ENCODE assay signal across 9 cellular contexts in the genomic region with DNA sequence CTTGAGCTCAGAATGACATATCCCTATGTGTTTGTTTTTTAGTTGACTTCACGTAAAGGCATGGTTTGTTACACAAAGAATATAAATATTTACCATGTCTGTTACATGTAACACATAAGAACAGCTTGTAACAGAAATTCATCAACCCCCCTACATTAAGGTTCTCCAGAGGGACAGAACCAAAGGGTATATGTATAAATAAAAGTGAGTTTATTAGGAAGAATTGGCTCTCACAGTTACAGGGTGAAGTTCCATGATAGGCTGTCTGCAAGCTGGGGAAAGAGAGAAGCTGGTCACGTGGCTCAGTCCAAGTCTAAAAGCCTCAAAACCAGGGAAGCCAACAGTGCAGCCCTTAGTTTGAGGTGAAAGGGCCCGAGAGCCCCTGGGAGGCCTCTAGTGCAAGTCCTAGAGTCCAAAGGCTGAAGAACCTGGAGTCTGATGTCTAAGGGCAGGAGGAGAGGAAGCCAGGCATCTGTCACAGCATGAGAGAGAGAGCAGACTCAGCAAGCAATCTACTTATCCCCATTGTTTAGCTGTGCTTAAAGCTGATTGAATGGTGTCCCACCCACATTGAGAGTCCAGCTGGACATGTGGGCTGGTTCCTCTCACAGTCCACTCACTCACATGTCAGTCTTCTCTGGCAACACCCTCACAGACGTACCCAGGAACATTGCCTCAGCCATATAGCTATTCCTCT. TPM values are rescaled to one million over a fixed set of nuclear protein-coding genes. Genes with fewer than 3 reads are reported as not detected.
A peak's percentile ranks its signal among the peaks of the same experiment; 100 is the strongest.
DNase-seq lines count a peak whose midpoint lies in the region; ATAC-seq, FAIRE-seq and TF ChIP-seq lines count a peak whose summit lies in the region.
"Had no signal": no experiment of that assay in that cellular context is flagged by ENCODE, and none has a peak within 500 bp of the region (broad histone marks: within the 10 kb centered on the region; RNA-seq: fewer than 3 reads in every experiment).

No MANE protein-coding gene starts in this region.

- ATAC-seq in gastrocnemius medialis, result peak; percentile 59 to 65

- peak; percentile 8 for DNase-seq in NCI-H1092 (lab: John Stamatoyannopoulos, UW)
- DNase-seq in WERI-Rb-1, result peak; percentile 84
- DNase-seq in left ventricle myocardium inferior, result peak; percentile 46
- DNase-seq in gastrocnemius medialis, result peak in 1 of 2 donors; percentile 60
- DNase-seq in SIG-M5 (lab: John Stamatoyannopoulos, UW), result no peak
- DNase-seq in urothelium cell line (ENCODE audit: low spot score), result no peak
- no peak for DNase-seq in AG08396 (ENCODE audit: low spot score)
- DNase-seq in activated T-helper 1 cell treated with anti-CD3 and anti-CD28 coated beads, Interleukin-12 subunit alpha, Interleukin-12 subunit beta, Interleukin-2, Interleukin-4 antibody, amounts not matched to agents 30 ng/mL and 10 ng/mL and 1 ng/mL, durations not matched to agents 14 hours and 24 hours and 36 hours (ENCODE audit: low spot score), result no peak
- DNase-seq: stimulated activated CD4-positive, alpha-beta T cell treated with anti-CD3 and anti-CD28 coated beads, Interleukin-4, amount 100 ng/mL, for 24 hours had no signal

- H3K9me3 Mint-ChIP-seq in activated T-helper 1 cell treated with anti-CD3 and anti-CD28 coated beads, Interleukin-12 subunit alpha, Interleukin-12 subunit beta, Interleukin-2, Interleukin-4 antibody, amounts not matched to agents 30 ng/mL and 10 ng/mL and 1 ng/mL, durations not matched to agents 14 hours and 24 hours and 36 hours, result no peaks in the 10 kb centered on the region

- H3K9me3 ChIP-seq in WERI-Rb-1 (ENCODE audit: severe bottlenecking), result no peaks in the 10 kb centered on the region
- H3K9me3 ChIP-seq in left ventricle myocardium inferior (replicated peaks), result no peaks in the 10 kb centered on the region
- H3K9me3 ChIP-seq in gastrocnemius medialis, result no peaks in the 10 kb centered on the region

- H3K4me3 ChIP-seq in WERI-Rb-1 (ENCODE audit: low read depth, low read length), result no peak overlapping the region
- H3K4me3 ChIP-seq in left ventricle myocardium inferior, result no peak overlapping the region
- H3K4me3 ChIP-seq in gastrocnemius medialis, result no peak overlapping the region

- no peak overlapping the region for H3K27ac Mint-ChIP-seq in activated T-helper 1 cell treated with anti-CD3 and anti-CD28 coated beads, Interleukin-12 subunit alpha, Interleukin-12 subunit beta, Interleukin-2, Interleukin-4 antibody, amounts not matched to agents 30 ng/mL and 10 ng/mL and 1 ng/mL, durations not matched to agents 14 hours and 24 hours and 36 hours

- H3K27me3 ChIP-seq in WERI-Rb-1 (ENCODE audit: insufficient read depth, low read depth, severe bottlenecking), result no peaks in the 10 kb centered on the region
- no peaks in the 10 kb centered on the region for H3K27me3 ChIP-seq in left ventricle myocardium inferior (ENCODE audit: low read depth)
- no peaks in the 10 kb centered on the region for H3K27me3 ChIP-seq in gastrocnemius medialis

- H3K4me3 Mint-ChIP-seq in activated T-helper 1 cell treated with anti-CD3 and anti-CD28 coated beads, Interleukin-12 subunit alpha, Interleukin-12 subunit beta, Interleukin-2, Interleukin-4 antibody, amounts not matched to agents 30 ng/mL and 10 ng/mL and 1 ng/mL, durations not matched to agents 14 hours and 24 hours and 36 hours, result no peak overlapping the region

- in situ Hi-C loops in gastrocnemius medialis (cut with MboI; ENCODE audit: low sequenced_read_pairs in 4 of 4), result loop anchor here in 1 of 4 donors (10.0 kb wide), 1 partner anchor 45 kb away; no protein-coding TSS in a partner anchor

- no peak for FAIRE-seq in urothelium cell line (lab: Jason Lieb, UNC)

- intact Hi-C loops in left ventricle myocardium inferior (cut with micrococcal nuclease) (no loop called here), gastrocnemius medialis (cut with DNase I; ENCODE audit: low total_unique reads) (no loop called here)
- intact Hi-C loops in activated T-helper 1 cell treated with anti-CD3 and anti-CD28 coated beads, Interleukin-12 subunit alpha, Interleukin-12 subunit beta, Interleukin-2, Interleukin-4 antibody, amounts not matched to agents 30 ng/mL and 10 ng/mL and 1 ng/mL, durations not matched to agents 14 hours and 24 hours and 36 hours (cut with micrococcal nuclease), result no loop called here

- H3K4me1 ChIP-seq in left ventricle myocardium inferior (peaks cover 91% of the 10 kb centered on the region), gastrocnemius medialis (peaks cover 73 to 84% of the 10 kb centered on the region in 2 donors)

- H3K4me1 Mint-ChIP-seq in activated T-helper 1 cell treated with anti-CD3 and anti-CD28 coated beads, Interleukin-12 subunit alpha, Interleukin-12 subunit beta, Interleukin-2, Interleukin-4 antibody, amounts not matched to agents 30 ng/mL and 10 ng/mL and 1 ng/mL, durations not matched to agents 14 hours and 24 hours and 36 hours (ENCODE audit: low read depth), result peaks cover 15% of the 10 kb centered on the region

- no peaks in the 10 kb centered on the region for H3K27me3 Mint-ChIP-seq in activated T-helper 1 cell treated with anti-CD3 and anti-CD28 coated beads, Interleukin-12 subunit alpha, Interleukin-12 subunit beta, Interleukin-2, Interleukin-4 antibody, amounts not matched to agents 30 ng/mL and 10 ng/mL and 1 ng/mL, durations not matched to agents 14 hours and 24 hours and 36 hours (ENCODE audit: insufficient read depth)

- peak overlapping the region; percentile 70 for H3K27ac ChIP-seq in WERI-Rb-1
- peak overlapping the region; percentile 80 for H3K27ac ChIP-seq in left ventricle myocardium inferior (replicated peaks)
- peak overlapping the region; percentile 90 to 99 (median 98) for H3K27ac ChIP-seq in gastrocnemius medialis

- peaks cover 21% of the 10 kb centered on the region for H3K36me3 Mint-ChIP-seq in activated T-helper 1 cell treated with anti-CD3 and anti-CD28 coated beads, Interleukin-12 subunit alpha, Interleukin-12 subunit beta, Interleukin-2, Interleukin-4 antibody, amounts not matched to agents 30 ng/mL and 10 ng/mL and 1 ng/mL, durations not matched to agents 14 hours and 24 hours and 36 hours (ENCODE audit: low read depth)

- H3K36me3 ChIP-seq in WERI-Rb-1 (peaks cover 42% of the 10 kb centered on the region), left ventricle myocardium inferior (peaks cover 17% of the 10 kb centered on the region), gastrocnemius medialis (peaks cover 0 to under 1% of the 10 kb centered on the region in 2 donors)

- TF ChIP-seq POLR2A in gastrocnemius medialis (IDR thresholded peaks at IDR 0.05), result no peak

- TF ChIP-seq CTCF in WERI-Rb-1 (IDR thresholded peaks at IDR 0.05; ENCODE audit: low read depth, low read length), result no peak
- TF ChIP-seq CTCF in left ventricle myocardium inferior (IDR thresholded peaks at IDR 0.05; ENCODE audit: borderline replicate concordance), result no peak
- TF ChIP-seq CTCF in gastrocnemius medialis (IDR thresholded peaks at IDR 0.05 in 4 of 5, conservative IDR thresholded peaks at IDR 0.05 in 1 of 5), result no peak

RNA-seq across cellular contexts. Expression of gene THRAP3, which starts 15.8 kb away (rescaled TPM):
- total RNA-seq in left ventricle myocardium inferior (59.0 TPM), gastrocnemius medialis (100 to 1,000 TPM in 3 of 4 donors, 10 to 100 TPM in 1; 88.2 to 174 (median 146) TPM)
- 147 and 154 TPM in 2 replicates for total RNA-seq in activated T-helper 1 cell treated with anti-CD3 and anti-CD28 coated beads, Interleukin-12 subunit alpha, Interleukin-12 subunit beta, Interleukin-2, Interleukin-4 antibody, amounts not matched to agents 30 ng/mL and 10 ng/mL and 1 ng/mL, durations not matched to agents 14 hours and 24 hours and 36 hours

Comparison
In these comparisons a context has a peak if more than half of its experiments do, and no peak if none do; other contexts are left out.
1. DNase-seq: peak in NCI-H1092 (single experiment), WERI-Rb-1 (single experiment) and left ventricle myocardium inferior (single experiment); none in SIG-M5 (single experiment), urothelium cell line (single experiment), AG08396 (single experiment) and activated T-helper 1 cell treated with anti-CD3 and anti-CD28 coated beads, Interleukin-12 subunit alpha, Interleukin-12 subunit beta, Interleukin-2, Interleukin-4 antibody, amounts not matched to agents 30 ng/mL and 10 ng/mL and 1 ng/mL, durations not matched to agents 14 hours and 24 hours and 36 hours (single experiment).
2. Peak in every context shown above with its lines, with median percentiles within 50 percentile points of each other: H3K27ac ChIP-seq.